In the genomic region with DNA sequence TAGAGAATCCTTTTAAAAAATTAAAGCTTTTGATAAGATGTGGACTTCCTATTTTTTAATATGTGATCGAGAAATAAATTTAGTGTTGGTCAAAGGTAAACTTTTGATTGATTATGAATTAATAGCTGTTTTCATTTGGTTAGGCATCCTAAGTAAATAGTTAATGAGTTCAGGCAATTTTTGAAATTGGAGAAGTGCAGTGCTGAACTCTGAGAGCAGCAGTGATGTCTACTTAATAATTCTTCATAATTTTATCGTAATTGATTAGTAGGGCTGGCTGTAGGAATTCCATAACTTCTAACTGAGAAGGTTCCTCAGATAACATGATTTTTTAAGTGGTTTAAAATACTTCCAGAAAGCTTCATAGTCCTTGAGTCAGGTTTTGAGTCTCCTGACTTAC, we compare ENCODE assay signal across 10 cellular contexts. TPM values are rescaled to one million over a fixed set of nuclear protein-coding genes. Genes with fewer than 3 reads are reported as not detected.
DNase-seq lines count a peak whose midpoint lies in the region; ATAC-seq and TF ChIP-seq lines count a peak whose summit lies in the region.
"Had no signal": no experiment of that assay in that cellular context is flagged by ENCODE, and none has a peak within 500 bp of the region (broad histone marks: within the 10 kb centered on the region; RNA-seq: fewer than 3 reads in every experiment).

No MANE protein-coding gene starts in this region.

- no peak for TF ChIP-seq RAD21 in HCT116 (IDR thresholded peaks at IDR 0.05; ENCODE audit: low read depth)

- H3K27ac Mint-ChIP-seq in CD4-positive, CD25-positive, alpha-beta regulatory T cell = no peak overlapping the region
- no peak overlapping the region for H3K27ac Mint-ChIP-seq in activated T-helper 2 cell treated with anti-CD3 and anti-CD28 coated beads, Interferon-gamma antibody, Interleukin-2, Interleukin-4, amounts not matched to agents 10 μg/mL and 5 μg/mL and 100 μg/mL, durations not matched to agents 14 hours and 24 hours and 36 hours
- H3K27ac Mint-ChIP-seq in mesothelial cell of epicardium = no peak overlapping the region

- H3K9me3 Mint-ChIP-seq in CD4-positive, CD25-positive, alpha-beta regulatory T cell = no peaks in the 10 kb centered on the region
- H3K9me3 Mint-ChIP-seq in activated T-helper 2 cell treated with anti-CD3 and anti-CD28 coated beads, Interferon-gamma antibody, Interleukin-2, Interleukin-4, amounts not matched to agents 10 μg/mL and 5 μg/mL and 100 μg/mL, durations not matched to agents 14 hours and 24 hours and 36 hours = no peaks in the 10 kb centered on the region
- H3K9me3 Mint-ChIP-seq in mesothelial cell of epicardium = no peaks in the 10 kb centered on the region

- peaks cover 5% of the 10 kb centered on the region for H3K27me3 Mint-ChIP-seq in CD4-positive, CD25-positive, alpha-beta regulatory T cell
- peaks cover 7% of the 10 kb centered on the region for H3K27me3 Mint-ChIP-seq in activated T-helper 2 cell treated with anti-CD3 and anti-CD28 coated beads, Interferon-gamma antibody, Interleukin-2, Interleukin-4, amounts not matched to agents 10 μg/mL and 5 μg/mL and 100 μg/mL, durations not matched to agents 14 hours and 24 hours and 36 hours (ENCODE audit: low read depth)
- no peaks in the 10 kb centered on the region for H3K27me3 Mint-ChIP-seq in mesothelial cell of epicardium (ENCODE audit: low read depth)

- CTCF ChIA-PET in HCT116 (lab: Charles Lee) = interaction anchor here (0.8 to 2.2 kb wide), 4 partner anchors 203 to 302 kb away, joined by 3 to 7 read pairs (median 7); no protein-coding TSS in a partner anchor

- no peak overlapping the region for H3K27ac ChIP-seq in CD4-positive, CD25-positive, alpha-beta regulatory T cell (ENCODE audit: insufficient read depth, low read length, poor library complexity, severe bottlenecking)
- no peak overlapping the region; the same call in 1 of the 2 replicates for H3K27ac ChIP-seq in HCT116 (ENCODE audit: low read depth, low read length)

- peak overlapping the region; percentile 84 for H3K9ac ChIP-seq in HCT116 (ENCODE audit: low read length)

- H4K20me1 ChIP-seq in HCT116 (ENCODE audit: insufficient read depth) = no peaks in the 10 kb centered on the region; the same call in 1 of the 2 replicates

- no peak for TF ChIP-seq CTCF in HCT116 (IDR thresholded peaks at IDR 0.05 in 2 of 3, conservative IDR thresholded peaks at IDR 0.05 in 1 of 3; ENCODE audit: borderline replicate concordance in 1 of 3, insufficient read depth in 1 of 3, low read depth in 2 of 3, low read length in 2 of 3)
- no peak for TF ChIP-seq CTCF in mesothelial cell of epicardium (IDR thresholded peaks at IDR 0.05; ENCODE audit: unreplicated experiment)

- no peak for TF ChIP-seq POLR2A in HCT116 (IDR thresholded peaks at IDR 0.05; ENCODE audit: borderline replicate concordance, extremely low read depth, insufficient read depth, insufficient read length)

- H3K36me3 Mint-ChIP-seq in CD4-positive, CD25-positive, alpha-beta regulatory T cell = no peaks in the 10 kb centered on the region
- peaks cover 19% of the 10 kb centered on the region for H3K36me3 Mint-ChIP-seq in activated T-helper 2 cell treated with anti-CD3 and anti-CD28 coated beads, Interferon-gamma antibody, Interleukin-2, Interleukin-4, amounts not matched to agents 10 μg/mL and 5 μg/mL and 100 μg/mL, durations not matched to agents 14 hours and 24 hours and 36 hours (ENCODE audit: low read depth)
- no peaks in the 10 kb centered on the region for H3K36me3 Mint-ChIP-seq in mesothelial cell of epicardium

- no peak for DNase-seq in CD4-positive, CD25-positive, alpha-beta regulatory T cell
- DNase-seq in HCT116 (ENCODE audit: low read depth, low spot score) = no peak
- DNase-seq in activated T-helper 2 cell treated with anti-CD3 and anti-CD28 coated beads, Interferon-gamma antibody, Interleukin-2, Interleukin-4, amounts not matched to agents 10 μg/mL and 5 μg/mL and 100 μg/mL, durations not matched to agents 14 hours and 24 hours and 36 hours (ENCODE audit: low spot score) = no peak
- no peak for DNase-seq in mesothelial cell of epicardium (ENCODE audit: low spot score in 2 of 2, unreplicated experiment in 2 of 2)
- no peak for DNase-seq in NOMO-1 (lab: John Stamatoyannopoulos, UW; ENCODE audit: unreplicated experiment in 2 of 2)
- DNase-seq in UCSD-AML1 (lab: John Stamatoyannopoulos, UW; ENCODE audit: unreplicated experiment) = no peak
- DNase-seq in Right ventricle myocardium inferior (ENCODE audit: missing footprints) = no peak
- DNase-seq: occipital lobe; stimulated activated CD8-positive, alpha-beta memory T cell treated with anti-CD3 and anti-CD28 coated beads, Interleukin-4, amount 100 ng/mL, for 48 hours had no signal

- RAD21 ChIA-PET in HCT116 (lab: Charles Lee; ENCODE audit: low non-redundant PET in 1 of 2, low total read pairs in 2 of 2, uncharacterized antibody in 2 of 2, unreplicated experiment in 2 of 2) = no interaction called here

- intact Hi-C loops in HCT116 (cut with micrococcal nuclease) (loop anchor here (5.0 to 10.0 kb wide), 2 partner anchors 86 to 409 kb away; no protein-coding TSS in a partner anchor), Right ventricle myocardium inferior (cut with DNase I) (loop anchor here (5.0 to 10.0 kb wide), 3 partner anchors 89 to 296 kb away; partner anchors contain the start of gene TMEM131L)
- intact Hi-C loops in activated T-helper 2 cell treated with anti-CD3 and anti-CD28 coated beads, Interferon-gamma antibody, Interleukin-2, Interleukin-4, amounts not matched to agents 10 μg/mL and 5 μg/mL and 100 μg/mL, durations not matched to agents 14 hours and 24 hours and 36 hours (cut with micrococcal nuclease) = loop anchor here (5.0 kb wide), 1 partner anchor 406 kb away; no protein-coding TSS in a partner anchor

- no peak for ATAC-seq in CD4-positive, CD25-positive, alpha-beta regulatory T cell (ENCODE audit: low read depth in 2 of 2)
- ATAC-seq in HCT116 = no peak
- no peak for ATAC-seq in HG03378 (IDR thresholded peaks at IDR 0.05; ENCODE audit: unreplicated experiment)
- no peak for ATAC-seq in Right ventricle myocardium inferior

- no peaks in the 10 kb centered on the region for H3K27me3 ChIP-seq in CD4-positive, CD25-positive, alpha-beta regulatory T cell (ENCODE audit: control insufficient read depth, insufficient read depth, low read length)
- H3K27me3 ChIP-seq in HCT116 (ENCODE audit: insufficient read depth, low read length) = no peaks in the 10 kb centered on the region

- no peaks in the 10 kb centered on the region for H3K36me3 ChIP-seq in CD4-positive, CD25-positive, alpha-beta regulatory T cell (ENCODE audit: control insufficient read depth, insufficient read depth, low read length)
- H3K36me3 ChIP-seq in HCT116 (ENCODE audit: control insufficient read depth in 1 of 2, insufficient read depth in 2 of 2, low read length in 2 of 2) = peaks cover 0 to 15% of the 10 kb centered on the region in 2 experiments; a peak in 1 of 4 replicates

- H3K79me2 ChIP-seq in HCT116 (ENCODE audit: insufficient read depth, low read length) = peaks cover 63% of the 10 kb centered on the region

- H3K9me2 ChIP-seq in HCT116 (ENCODE audit: insufficient read depth) = no peaks in the 10 kb centered on the region

- peaks cover 3 to 43% (median 24%) of the 10 kb centered on the region in 4 donors for H3K4me1 Mint-ChIP-seq in CD4-positive, CD25-positive, alpha-beta regulatory T cell
- peaks cover 45% of the 10 kb centered on the region for H3K4me1 Mint-ChIP-seq in activated T-helper 2 cell treated with anti-CD3 and anti-CD28 coated beads, Interferon-gamma antibody, Interleukin-2, Interleukin-4, amounts not matched to agents 10 μg/mL and 5 μg/mL and 100 μg/mL, durations not matched to agents 14 hours and 24 hours and 36 hours (ENCODE audit: low read depth)
- H3K4me1 Mint-ChIP-seq in mesothelial cell of epicardium = peaks cover 28% of the 10 kb centered on the region

- POLR2A ChIA-PET in HCT116 (lab: Charles Lee) = no interaction called here

- H3K4me2 ChIP-seq in HCT116 (ENCODE audit: low read length) = peak overlapping the region; percentile 82

- H3K9me3 ChIP-seq in CD4-positive, CD25-positive, alpha-beta regulatory T cell (ENCODE audit: control insufficient read depth in 2 of 2, low read length in 2 of 2) = no peaks in the 10 kb centered on the region
- no peaks in the 10 kb centered on the region for H3K9me3 ChIP-seq in HCT116 (ENCODE audit: control insufficient read depth in 1 of 2, insufficient read depth in 1 of 2, low read depth in 1 of 2, low read length in 2 of 2)

- H3K4me3 ChIP-seq in CD4-positive, CD25-positive, alpha-beta regulatory T cell (ENCODE audit: low read depth, low read length) = peak overlapping the region; percentile 95
- H3K4me3 ChIP-seq in HCT116 (replicated peaks in 1 of 2; ENCODE audit: low read depth in 1 of 2, low read length in 2 of 2) = peak overlapping the region; percentile 67 to 78

- peaks cover 14% of the 10 kb centered on the region for H3K4me1 ChIP-seq in CD4-positive, CD25-positive, alpha-beta regulatory T cell (ENCODE audit: control insufficient read depth, insufficient read depth, low read length, poor library complexity, severe bottlenecking)
- peaks cover 18 to 37% of the 10 kb centered on the region in 2 experiments for H3K4me1 ChIP-seq in HCT116 (ENCODE audit: control insufficient read depth in 1 of 2, insufficient read depth in 2 of 2, low read length in 2 of 2)

- H3K4me3 Mint-ChIP-seq in CD4-positive, CD25-positive, alpha-beta regulatory T cell = peak overlapping the region; percentile 90 to 97 (median 90)
- H3K4me3 Mint-ChIP-seq in activated T-helper 2 cell treated with anti-CD3 and anti-CD28 coated beads, Interferon-gamma antibody, Interleukin-2, Interleukin-4, amounts not matched to agents 10 μg/mL and 5 μg/mL and 100 μg/mL, durations not matched to agents 14 hours and 24 hours and 36 hours (ENCODE audit: low read depth) = peak overlapping the region; percentile 93
- peak overlapping the region; percentile 92 for H3K4me3 Mint-ChIP-seq in mesothelial cell of epicardium

- H2AFZ ChIP-seq in HCT116 (ENCODE audit: low read depth, low read length, poor library complexity, severe bottlenecking) = no peak overlapping the region

- no TSS peak for BruUV-seq in HCT116 (replicated peaks; lab: Mats Ljungman, UMichigan)

TF ChIP-seq in HCT116, 20 proteins besides CTCF, POLR2A, EP300 and RAD21 (continues in another document):
- TF ChIP-seq MAX (IDR thresholded peaks at IDR 0.05) = no peak

RNA-seq across cellular contexts. Expression of gene MND1, which starts 1.5 kb away (rescaled TPM):
- total RNA-seq in CD4-positive, CD25-positive, alpha-beta regulatory T cell = 0.67 TPM
- polyA plus RNA-seq in CD4-positive, CD25-positive, alpha-beta regulatory T cell = 1 to 10 TPM in 1 of 4 donors, under 1 TPM in 2, not detected in 1; 0.38 to 1.1 (median 0.91) TPM
- total RNA-seq in HCT116 (2021; ENCODE audit: unreplicated experiment) (29.9 TPM), mesothelial cell of epicardium (7.5 to 9.1 TPM (median 7.7 TPM) in 3 replicates), Right ventricle myocardium inferior (0.62 TPM)
- polyA plus RNA-seq in HCT116 (2012) = 9.2 and 18.7 TPM in 2 replicates
- total RNA-seq in activated T-helper 2 cell treated with anti-CD3 and anti-CD28 coated beads, Interferon-gamma antibody, Interleukin-2, Interleukin-4, amounts not matched to agents 10 μg/mL and 5 μg/mL and 100 μg/mL, durations not matched to agents 14 hours and 24 hours and 36 hours = 15.4 and 17.8 TPM in 2 replicates
